In genomic region chr11:47641585-47642098, GRCh38 we compare ENCODE assay signal across 8 cellular contexts. TPM values are rescaled to one million over a fixed set of nuclear protein-coding genes. Genes with fewer than 3 reads are reported as not detected.
A peak's percentile ranks its signal among the peaks of the same experiment; 100 is the strongest.
DNase-seq lines count a peak whose midpoint lies in the region; ATAC-seq lines count a peak whose summit lies in the region.

No MANE protein-coding gene starts in this region.

- no peaks in the 10 kb centered on the region for H3K9me3 ChIP-seq in duodenal mucosa (ENCODE audit: control insufficient read depth in 1 of 2, low read length in 2 of 2)

- H3K4me3 ChIP-seq in duodenal mucosa (ENCODE audit: low read depth in 1 of 2, low read length in 2 of 2): peak overlapping the region; percentile 87 to 94

- H3K27me3 ChIP-seq in duodenal mucosa (ENCODE audit: control insufficient read depth in 1 of 2, insufficient read depth in 2 of 2, low read length in 2 of 2): no peaks in the 10 kb centered on the region

- DNase-seq in Daoy (ENCODE audit: low read depth) (peak; percentile 3), NCI-H69 (lab: John Stamatoyannopoulos, UW) (peak; percentile 50), myocyte (ENCODE audit: low read depth) (peak; percentile 11), NCI-H2107 treated with DMSO at 0.1 percent for 48 hours (lab: John Stamatoyannopoulos, UW; ENCODE audit: unreplicated experiment) (no peak), LoVo (ENCODE audit: low spot score) (no peak)

- H3K9ac ChIP-seq in duodenal mucosa (ENCODE audit: low read depth in 1 of 2, low read length in 2 of 2): peak overlapping the region; percentile 87 to 95

- H3K4me1 ChIP-seq in duodenal mucosa (ENCODE audit: control insufficient read depth in 1 of 2, insufficient read depth in 2 of 2, low read length in 2 of 2): peaks cover 9 to 20% of the 10 kb centered on the region in 2 donors

- H3K27ac ChIP-seq in duodenal mucosa (ENCODE audit: low read depth, low read length): peak overlapping the region; percentile 90

- H3K36me3 ChIP-seq in duodenal mucosa (ENCODE audit: control insufficient read depth in 1 of 2, insufficient read depth in 2 of 2, low read length in 2 of 2): peaks cover 14 to 16% of the 10 kb centered on the region in 2 donors

- no peak for ATAC-seq in HG02759 (IDR thresholded peaks at IDR 0.05; ENCODE audit: unreplicated experiment)
- no peak for ATAC-seq in GM21381 (IDR thresholded peaks at IDR 0.05; ENCODE audit: unreplicated experiment)

RNA-seq across cellular contexts. Expression of gene MTCH2, which starts 0.7 kb away (rescaled TPM):
- 119 and 128 TPM in 2 replicates for total RNA-seq in Daoy (2014; rRNA removed; shearing (Covaris generic))
- total RNA-seq in myocyte: 88.2 and 91.7 TPM in 2 replicates
- polyA plus RNA-seq in myocyte (2012): 125 TPM

RNA-seq across cellular contexts. Expression of gene C1QTNF4, which starts 47.4 kb away (rescaled TPM):
- total RNA-seq in Daoy (2014; rRNA removed; shearing (Covaris generic)): not detected in 2 replicates
- total RNA-seq in myocyte: 0.13 and 0.16 TPM in 2 replicates
- polyA plus RNA-seq in myocyte (2012): 0.24 TPM

RNA-seq across cellular contexts. Expression of gene FAM180B, which starts 55.2 kb away (rescaled TPM):
- total RNA-seq in Daoy (2014; rRNA removed; shearing (Covaris generic)): not detected in 2 replicates
- 1.8 and 2.8 TPM in 2 replicates for total RNA-seq in myocyte
- polyA plus RNA-seq in myocyte (2012): 3.5 TPM

Comparison
In these comparisons a context has a peak if more than half of its experiments do, and no peak if none do; other contexts are left out.
1. DNase-seq: peak in Daoy (single experiment), NCI-H69 (single experiment) and myocyte (single experiment); none in NCI-H2107 treated with DMSO at 0.1 percent for 48 hours (single experiment) and LoVo (single experiment).